In genomic region chr20:38726849-38727601, GRCh38 we compare ENCODE assay signal across 1 cellular context.
TF ChIP-seq lines count a peak whose summit lies in the region.

No MANE protein-coding gene starts in this region.

TF ChIP-seq in WTC11, 78 proteins besides CTCF, POLR2A, EP300 and RAD21 (continued from another document):
- 0 out of 2 replicates have a peak, but pooled peaks have one; percentile 11 for TF ChIP-seq HMGXB4 (CRISPR knock-in tag; IDR thresholded peaks at IDR 0.05)
- no peak for TF ChIP-seq SOX15 (CRISPR knock-in tag; IDR thresholded peaks at IDR 0.05)
- TF ChIP-seq EMX1 (CRISPR knock-in tag; IDR thresholded peaks at IDR 0.05) = no peak
- TF ChIP-seq MAX (CRISPR knock-in tag; IDR thresholded peaks at IDR 0.05) = 0 out of 2 replicates have a peak, but pooled peaks have one; percentile 63
- no peak for TF ChIP-seq RORB (CRISPR knock-in tag; IDR thresholded peaks at IDR 0.05)
- TF ChIP-seq E2F1 (CRISPR knock-in tag; IDR thresholded peaks at IDR 0.05) = no peak
- TF ChIP-seq PRDM15 (CRISPR knock-in tag; IDR thresholded peaks at IDR 0.05) = peak; percentile 85
- TF ChIP-seq NFYB (CRISPR knock-in tag; conservative IDR thresholded peaks at IDR 0.05; ENCODE audit: low read depth) = no peak
- no peak for TF ChIP-seq NR3C1 (CRISPR knock-in tag; conservative IDR thresholded peaks at IDR 0.05; ENCODE audit: low read depth)
- TF ChIP-seq E2F4 (CRISPR knock-in tag; IDR thresholded peaks at IDR 0.05; ENCODE audit: borderline replicate concordance, low read depth) = no peak
- 0 out of 2 replicates have a peak, but pooled peaks have one; percentile 50 for TF ChIP-seq TEAD1 (CRISPR knock-in tag; IDR thresholded peaks at IDR 0.05)
